Comparison of ENCODE assay signal across 25 cellular contexts in the genomic region with DNA sequence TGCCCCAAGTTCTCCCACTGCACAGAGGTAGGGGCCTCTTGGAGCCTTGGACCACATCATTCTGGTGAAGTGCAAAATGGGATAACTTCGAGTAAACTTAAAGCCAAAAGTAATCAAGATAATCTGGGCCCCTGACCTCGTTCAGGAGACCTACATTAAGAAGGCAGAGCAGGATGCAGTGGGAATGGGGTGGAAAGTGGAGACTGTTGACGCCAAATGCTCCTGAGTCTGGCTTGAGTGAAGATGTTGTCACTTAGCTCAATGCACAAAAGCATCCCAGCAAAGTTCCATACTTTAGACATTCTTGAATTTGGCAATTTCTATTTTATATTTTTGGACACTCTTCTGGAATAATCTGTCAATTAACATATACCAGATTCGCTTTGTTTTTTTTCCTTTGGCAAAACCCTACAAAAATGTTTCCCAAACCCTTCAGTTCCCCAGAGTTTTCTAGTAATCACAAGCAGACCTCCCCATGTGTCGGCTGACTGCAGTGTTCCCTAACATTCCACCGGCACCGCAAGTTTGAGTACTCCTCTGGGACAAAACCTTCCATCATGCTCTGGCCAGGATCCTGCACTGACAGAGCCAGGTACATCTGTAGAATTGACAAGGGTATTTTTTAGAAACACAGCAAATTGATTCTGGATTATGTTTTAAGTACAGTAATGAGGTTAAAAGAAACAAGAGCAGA.
"Had no signal": no experiment of that assay in that cellular context is flagged by ENCODE, and none has a peak within 500 bp of the region (broad histone marks: within the 10 kb centered on the region; RNA-seq: fewer than 3 reads in every experiment).

No MANE protein-coding gene starts in this region.

- H3K36me3 ChIP-seq: ascending aorta, cardiac muscle cell, gastrocnemius medialis, pancreas, thoracic aorta had no signal

- H3K27me3 ChIP-seq: ascending aorta, cardiac muscle cell, gastrocnemius medialis, hepatocyte, pancreas had no signal

- ATAC-seq: activated CD4-positive, alpha-beta T cell treated with anti-CD3 and anti-CD28 coated beads for 36 hours; effector memory CD8-positive, alpha-beta T cell; gastrocnemius medialis; pancreas; stimulated activated naive CD8-positive, alpha-beta T cell treated with anti-CD3 and anti-CD28 coated beads, Interleukin-15, Interleukin-2, amounts not matched to agents 100 U/mL and 50 U/mL, for 24 hours had no signal

- DNase-seq: activated CD4-positive, alpha-beta T cell treated with anti-CD3 and anti-CD28 coated beads for 36 hours; activated CD4-positive, alpha-beta T cell treated with anti-CD3 and anti-CD28 coated beads, Interleukin-2, amount 50 U/mL, for 48 hours; activated CD4-positive, CD25-positive, alpha-beta regulatory T cell; activated CD8-positive, alpha-beta memory T cell treated with anti-CD3 and anti-CD28 coated beads for 24 hours; activated gamma-delta T cell; activated naive CD4-positive, alpha-beta T cell treated with anti-CD3 and anti-CD28 coated beads, Interleukin-2, amount 10 ng/mL, durations not matched to agents 7 days and 5 days; activated naive CD8-positive, alpha-beta T cell treated with anti-CD3 and anti-CD28 coated beads, Interleukin-2, amount 10 ng/mL, durations not matched to agents 7 days and 5 days; cortex of kidney; effector memory CD8-positive, alpha-beta T cell; erythroblast; gastrocnemius medialis; islet precursor cell; naive B cell; nucleus accumbens; pancreas; right cardiac atrium; stimulated activated CD4-positive, alpha-beta T cell treated with anti-CD3 and anti-CD28 coated beads, Interleukin-12 subunit alpha, Interleukin-12 subunit beta, amount 100 ng/mL, for 4 hours; stimulated activated CD4-positive, alpha-beta T cell treated with anti-CD3 and anti-CD28 coated beads, Interleukin-4, amount 100 ng/mL, for 1 hour; stimulated activated naive CD8-positive, alpha-beta T cell treated with anti-CD3 and anti-CD28 coated beads, Interleukin-15, Interleukin-2, amounts not matched to agents 100 U/mL and 50 U/mL, for 24 hours; trophoblast cell had no signal

- H3K4me3 ChIP-seq: ascending aorta, cardiac muscle cell, gastrocnemius medialis, hepatocyte, pancreas, skin epidermis, thoracic aorta had no signal

- H3K27ac ChIP-seq: ascending aorta, cardiac muscle cell, gastrocnemius medialis, hepatocyte, pancreas, thoracic aorta had no signal

- H3K4me1 ChIP-seq: ascending aorta, gastrocnemius medialis, pancreas had no signal

- H3K9me3 ChIP-seq: ascending aorta, gastrocnemius medialis, pancreas, thoracic aorta had no signal
